Comparison of ENCODE assay signal across 8 cellular contexts in the genomic region with DNA sequence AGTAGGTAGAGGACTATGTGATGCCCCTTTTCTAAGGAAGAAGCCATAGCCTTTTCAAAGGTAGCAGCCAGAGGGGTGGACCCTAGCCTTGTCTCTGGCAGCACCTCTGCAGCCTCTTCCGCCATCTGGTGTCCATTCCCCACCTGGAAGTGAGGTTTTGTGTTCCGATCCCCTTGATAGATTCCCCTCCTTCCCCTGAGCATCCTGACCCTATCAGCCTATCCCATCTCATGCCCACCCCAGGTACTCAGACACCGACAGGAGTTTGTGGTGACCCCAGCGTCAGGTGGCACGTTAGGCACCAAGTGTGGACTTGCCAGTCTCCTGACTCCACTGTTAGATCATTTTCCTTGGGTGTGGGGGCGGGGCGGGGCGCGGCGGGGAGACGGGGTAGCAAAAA. TPM values are rescaled to one million over a fixed set of nuclear protein-coding genes. Genes with fewer than 3 reads are reported as not detected.
DNase-seq lines count a peak whose midpoint lies in the region; ATAC-seq, FAIRE-seq and TF ChIP-seq lines count a peak whose summit lies in the region.

No MANE protein-coding gene starts in this region.

- peak overlapping the region; percentile 65 for H3K4me3 ChIP-seq in K562
- H3K4me3 ChIP-seq in lower lobe of right lung, result peak overlapping the region; percentile 81
- H3K4me3 ChIP-seq in vagina, result peak overlapping the region; percentile 81 to 98

- TF ChIP-seq RAD21 in K562 (CRISPR knock-in tag; conservative IDR thresholded peaks at IDR 0.05 in 1 of 2, IDR thresholded peaks at IDR 0.05 in 1 of 2), result peak; percentile 70 to 86

- H3K4me2 ChIP-seq in K562 (ENCODE audit: insufficient read depth, low read length), result peak overlapping the region; percentile 99

- H3K9me3 Mint-ChIP-seq in activated T-cell treated with anti-CD3 and anti-CD28 coated beads, Interleukin-2, amount 50 U/mL, for 4 hours, result no peaks in the 10 kb centered on the region

- in situ Hi-C loops in K562 (cut with MboI), result no loop called here

- H3K27ac ChIP-seq in K562 (ENCODE audit: extremely low read depth, low read depth, low read length) (peak overlapping the region; percentile 59; the same call in 2 of the 3 replicates), lower lobe of right lung (peak overlapping the region; percentile 94), vagina (peak overlapping the region; percentile 93)

- DNase-seq in activated T-cell treated with anti-CD3 and anti-CD28 coated beads, Interleukin-2, amount 50 U/mL, for 4 hours, result no peak
- DNase-seq in activated T-cell treated with anti-CD3 and anti-CD28 coated beads, Interleukin-2, amount 50 U/mL, for 1 hour, result no peak
- peak; percentile 65 for DNase-seq in NCI-H2227 (lab: John Stamatoyannopoulos, UW; ENCODE audit: unreplicated experiment)
- peak in 2 of 4 experiments; percentile 65 to 80 for DNase-seq in K562 (ENCODE audit: extremely low read depth in 1 of 4, low spot score in 3 of 4)
- DNase-seq in lower lobe of right lung, result no peak
- no peak for DNase-seq in vagina (ENCODE audit: extremely low spot score in 2 of 2)
- no peak for DNase-seq in NK-92 (lab: John Stamatoyannopoulos, UW; ENCODE audit: unreplicated experiment)

- H3K9me3 ChIP-seq in K562 (replicated peaks; ENCODE audit: control insufficient read depth, insufficient read depth, low read depth, low read length) (no peaks in the 10 kb centered on the region), lower lobe of right lung (no peaks in the 10 kb centered on the region), vagina (no peaks in the 10 kb centered on the region)

- H3K27me3 Mint-ChIP-seq in activated T-cell treated with anti-CD3 and anti-CD28 coated beads, Interleukin-2, amount 50 U/mL, for 4 hours (ENCODE audit: low read depth), result no peaks in the 10 kb centered on the region

- TF ChIP-seq CTCF in K562 (IDR thresholded peaks at IDR 0.05 in 2 of 3, conservative IDR thresholded peaks at IDR 0.05 in 1 of 3; ENCODE audit: insufficient read depth in 2 of 3, low read depth in 1 of 3, low read length in 3 of 3) (peak; percentile 75 to 84 (median 81)), lower lobe of right lung (IDR thresholded peaks at IDR 0.05) (peak; percentile 13), vagina (IDR thresholded peaks at IDR 0.05) (no peak)

- H3K79me2 ChIP-seq in K562 (ENCODE audit: control insufficient read depth, insufficient read depth, low read length), result peaks cover 67% of the 10 kb centered on the region

- peak overlapping the region; percentile 99 for H3K4me3 Mint-ChIP-seq in activated T-cell treated with anti-CD3 and anti-CD28 coated beads, Interleukin-2, amount 50 U/mL, for 4 hours

- TF ChIP-seq POLR2A in K562 (conservative IDR thresholded peaks at IDR 0.05) (no peak), vagina (IDR thresholded peaks at IDR 0.05) (no peak)

- no peak overlapping the region for H2AFZ ChIP-seq in K562 (ENCODE audit: low read depth, low read length)

- 3% methylated on average over 11 of the region's 11 CpGs for WGBS in K562 (ENCODE audit: insufficient coverage, low coverage, missing lambda C conversion rate)

- H3K27me3 ChIP-seq in K562 (ENCODE audit: control insufficient read depth in 2 of 2, insufficient read depth in 2 of 2, low read length in 2 of 2), result no peaks in the 10 kb centered on the region; a peak in 1 of 5 replicates
- H3K27me3 ChIP-seq in lower lobe of right lung (ENCODE audit: low read depth), result no peaks in the 10 kb centered on the region
- H3K27me3 ChIP-seq in vagina, result no peaks in the 10 kb centered on the region

- peaks cover 14% of the 10 kb centered on the region for H3K36me3 Mint-ChIP-seq in activated T-cell treated with anti-CD3 and anti-CD28 coated beads, Interleukin-2, amount 50 U/mL, for 4 hours (ENCODE audit: insufficient read depth)

- FAIRE-seq in K562 (lab: Jason Lieb, UNC), result peak; percentile 86

- no TSS peak for BruUV-seq in K562 (replicated peaks; lab: Mats Ljungman, UMichigan)

- H3K9ac ChIP-seq in K562 (ENCODE audit: insufficient read depth in 1 of 2, low read depth in 2 of 2, low read length in 2 of 2), result peak overlapping the region; percentile 10 to 98; a peak in 2 of 4 replicates

- POLR2A ChIA-PET in K562 (lab: Yijun Ruan, JAX), result interaction anchor here (0.7 to 4.7 kb wide), 10 partner anchors 12 to 455 kb away, joined by 3 to 35 read pairs (median 8); a partner anchor contains a TSS

- no peak for TF ChIP-seq EP300 in K562 (IDR thresholded peaks at IDR 0.05; ENCODE audit: low read length)

- intact Hi-C loops in K562 (cut with micrococcal nuclease), result loop anchor here (5.0 kb wide), 2 partner anchors 45 to 100 kb away; a partner anchor contains a TSS
- intact Hi-C loops in lower lobe of right lung (cut with DNase I), result no loop called here
- intact Hi-C loops in vagina (cut with DNase I), result loop anchor here (5.0 kb wide), 1 partner anchor 40 kb away; a partner anchor contains a TSS

- no peak for ATAC-seq in activated T-cell treated with anti-CD3 and anti-CD28 coated beads, Interleukin-2, amount 50 U/mL, for 4 hours
- ATAC-seq in K562 (peak; percentile 9; the same call in 2 of the 3 replicates), lower lobe of right lung (no peak), HG02763 (IDR thresholded peaks at IDR 0.05; ENCODE audit: unreplicated experiment) (no peak)

- CTCF ChIA-PET in K562 (lab: Yijun Ruan, JAX; ENCODE audit: low intra/inter-chr PET ratio), result interaction anchor here (0.6 to 6.5 kb wide), 3 partner anchors 26 to 1229 kb away, joined by 3 to 63 read pairs (median 4); no protein-coding TSS in a partner anchor

- peaks cover 5% of the 10 kb centered on the region for H3K9me1 ChIP-seq in K562 (ENCODE audit: control insufficient read depth, insufficient read depth, low read length)

- peaks cover 19% of the 10 kb centered on the region; the same call in 2 of the 3 replicates for H3K36me3 ChIP-seq in K562 (ENCODE audit: control insufficient read depth, insufficient read depth, low read length)
- H3K36me3 ChIP-seq in lower lobe of right lung, result peaks cover 3% of the 10 kb centered on the region
- no peaks in the 10 kb centered on the region for H3K36me3 ChIP-seq in vagina

- H3K4me1 ChIP-seq in K562 (replicated peaks in 1 of 2; ENCODE audit: control insufficient read depth in 2 of 2, insufficient read depth in 2 of 2, low read length in 2 of 2) (peaks cover 48 to 77% of the 10 kb centered on the region in 2 experiments), lower lobe of right lung (peaks cover 57% of the 10 kb centered on the region), vagina (peaks cover 81% of the 10 kb centered on the region)

- H3K4me1 Mint-ChIP-seq in activated T-cell treated with anti-CD3 and anti-CD28 coated beads, Interleukin-2, amount 50 U/mL, for 4 hours (ENCODE audit: low read depth), result peaks cover 61% of the 10 kb centered on the region

- H4K20me1 ChIP-seq in K562 (replicated peaks; ENCODE audit: control insufficient read depth, insufficient read depth, low read length), result peaks cover 6% of the 10 kb centered on the region

RNA-seq across cellular contexts. Expression of a gene that starts 0.4 kb away (rescaled TPM):
- total RNA-seq in activated T-cell treated with anti-CD3 and anti-CD28 coated beads, Interleukin-2, amount 50 U/mL, for 4 hours, result 10 to 100 TPM; 27.4 to 32.0 (median 28.6) TPM
- 6.1 and 32.6 TPM in 2 replicates for total RNA-seq in K562 (2011; cell fraction: chromatin; rRNA removed; ENCODE audit: low replicate concordance)
- 30.5 and 31.9 TPM in 2 replicates for total RNA-seq in K562 (2011; cell fraction: nucleolus; rRNA removed)
- total RNA-seq in K562 (2011; cell fraction: nucleoplasm; rRNA removed), result 14.4 and 16.7 TPM in 2 replicates
- 26.1 and 36.0 TPM in 2 replicates for total RNA-seq in K562 (2014; rRNA removed)
- total RNA-seq in K562 (2014; rRNA removed; fragmentation: Illumina TruSeq; extraction: Trizol), result 3.2 and 4.2 TPM in 2 replicates
- total RNA-seq in K562 (2015; rRNA removed; fragmentation: Illumina TruSeq; extraction: Trizol), result 12.3 and 12.6 TPM in 2 replicates
- total RNA-seq in K562 (2021), result 24.2 and 26.9 TPM in 2 replicates
- polyA plus RNA-seq in K562 (2011; rRNA removed), result 9.7 and 12.3 TPM in 2 replicates
- 21.6 and 65.1 TPM in 2 replicates for polyA plus RNA-seq in K562 (2011; cell fraction: cytosol; rRNA removed)
- polyA plus RNA-seq in K562 (2011; cell fraction: nucleus; rRNA removed), result 29.6 and 55.3 TPM in 2 replicates
- 17.8 and 26.2 TPM in 2 replicates for polyA plus RNA-seq in K562 (2012)
- polyA plus RNA-seq in K562 (2014; fragmentation: Illumina TruSeq; extraction: Trizol), result 11.9 and 21.9 TPM in 2 replicates
- under 1 TPM; 0.32 to 0.83 TPM for polyA plus RNA-seq in K562 (2014; fragmentation: Nextera tagmentation; extraction: Ambion mirVana)
- polyA plus RNA-seq in K562 (2014; rRNA removed), result 27.6 and 33.4 TPM in 2 replicates
- 2.2 and 3.2 TPM in 2 replicates for polyA minus RNA-seq in K562 (2011; rRNA and poly(A)+ RNA removed)
- 7.2 and 7.9 TPM in 2 replicates for polyA minus RNA-seq in K562 (2011; cell fraction: cytosol; rRNA and poly(A)+ RNA removed)
- polyA minus RNA-seq in K562 (2011; cell fraction: nucleus; rRNA and poly(A)+ RNA removed), result 22.2 and 25.9 TPM in 2 replicates
- 48.6 TPM for total RNA-seq in lower lobe of right lung
- total RNA-seq in vagina, result 62.4 TPM

RNA-seq across cellular contexts. Expression of a gene that starts 1.7 kb away (rescaled TPM):
- 100 to 1,000 TPM; 120 to 148 (median 136) TPM for total RNA-seq in activated T-cell treated with anti-CD3 and anti-CD28 coated beads, Interleukin-2, amount 50 U/mL, for 4 hours
- total RNA-seq in K562 (2011; cell fraction: chromatin; rRNA removed; ENCODE audit: low replicate concordance), result 16.9 and 90.0 TPM in 2 replicates
- 98.3 and 115 TPM in 2 replicates for total RNA-seq in K562 (2011; cell fraction: nucleolus; rRNA removed)
- total RNA-seq in K562 (2011; cell fraction: nucleoplasm; rRNA removed), result 36.5 and 47.7 TPM in 2 replicates
- 129 and 153 TPM in 2 replicates for total RNA-seq in K562 (2014; rRNA removed)
- total RNA-seq in K562 (2014; rRNA removed; fragmentation: Illumina TruSeq; extraction: Trizol), result 8.5 and 13.4 TPM in 2 replicates
- 60.4 and 61.8 TPM in 2 replicates for total RNA-seq in K562 (2015; rRNA removed; fragmentation: Illumina TruSeq; extraction: Trizol)
- 106 and 114 TPM in 2 replicates for total RNA-seq in K562 (2021)
- 40.4 and 51.9 TPM in 2 replicates for polyA plus RNA-seq in K562 (2011; rRNA removed)
- polyA plus RNA-seq in K562 (2011; cell fraction: cytosol; rRNA removed), result 70.6 and 201 TPM in 2 replicates
- 69.6 and 90.0 TPM in 2 replicates for polyA plus RNA-seq in K562 (2011; cell fraction: nucleus; rRNA removed)
- 75.0 and 123 TPM in 2 replicates for polyA plus RNA-seq in K562 (2012)
- 16.6 and 77.3 TPM in 2 replicates for polyA plus RNA-seq in K562 (2014; fragmentation: Illumina TruSeq; extraction: Trizol)
- polyA plus RNA-seq in K562 (2014; fragmentation: Nextera tagmentation; extraction: Ambion mirVana), result 10 to 100 TPM; 35.6 to 66.3 TPM
- 123 and 130 TPM in 2 replicates for polyA plus RNA-seq in K562 (2014; rRNA removed)
- 7.4 TPM in 2 replicates for polyA minus RNA-seq in K562 (2011; rRNA and poly(A)+ RNA removed)
- 22.4 and 23.0 TPM in 2 replicates for polyA minus RNA-seq in K562 (2011; cell fraction: cytosol; rRNA and poly(A)+ RNA removed)
- 61.0 and 62.0 TPM in 2 replicates for polyA minus RNA-seq in K562 (2011; cell fraction: nucleus; rRNA and poly(A)+ RNA removed)
- 25.1 TPM for total RNA-seq in lower lobe of right lung
- total RNA-seq in vagina, result 68.5 TPM

RNA-seq across cellular contexts. Expression of a gene that starts 3.9 kb away (rescaled TPM):
- total RNA-seq in activated T-cell treated with anti-CD3 and anti-CD28 coated beads, Interleukin-2, amount 50 U/mL, for 4 hours, result 10 to 100 TPM; 59.8 to 84.9 (median 80.1) TPM
- total RNA-seq in K562 (2011; cell fraction: chromatin; rRNA removed; ENCODE audit: low replicate concordance), result 131 and 234 TPM in 2 replicates
- total RNA-seq in K562 (2011; cell fraction: nucleolus; rRNA removed), result 106 and 109 TPM in 2 replicates
- 106 and 124 TPM in 2 replicates for total RNA-seq in K562 (2011; cell fraction: nucleoplasm; rRNA removed)
- total RNA-seq in K562 (2014; rRNA removed), result 80.6 and 98.7 TPM in 2 replicates
- total RNA-seq in K562 (2014; rRNA removed; fragmentation: Illumina TruSeq; extraction: Trizol), result 24.2 and 28.8 TPM in 2 replicates
- 26.3 and 29.2 TPM in 2 replicates for total RNA-seq in K562 (2015; rRNA removed; fragmentation: Illumina TruSeq; extraction: Trizol)
- total RNA-seq in K562 (2021), result 60.9 and 87.1 TPM in 2 replicates
- polyA plus RNA-seq in K562 (2011; rRNA removed), result 19.2 and 29.8 TPM in 2 replicates
- 22.0 and 75.3 TPM in 2 replicates for polyA plus RNA-seq in K562 (2011; cell fraction: cytosol; rRNA removed)
- 63.0 and 156 TPM in 2 replicates for polyA plus RNA-seq in K562 (2011; cell fraction: nucleus; rRNA removed)
- polyA plus RNA-seq in K562 (2012), result 47.0 and 62.8 TPM in 2 replicates
- polyA plus RNA-seq in K562 (2014; fragmentation: Illumina TruSeq; extraction: Trizol), result 36.9 and 50.9 TPM in 2 replicates
- under 1 TPM; 0.03 to 0.38 TPM for polyA plus RNA-seq in K562 (2014; fragmentation: Nextera tagmentation; extraction: Ambion mirVana)
- polyA plus RNA-seq in K562 (2014; rRNA removed), result 56.4 and 61.3 TPM in 2 replicates
- polyA minus RNA-seq in K562 (2011; rRNA and poly(A)+ RNA removed), result 15.6 and 21.1 TPM in 2 replicates
- polyA minus RNA-seq in K562 (2011; cell fraction: cytosol; rRNA and poly(A)+ RNA removed), result 50.6 and 59.1 TPM in 2 replicates
- polyA minus RNA-seq in K562 (2011; cell fraction: nucleus; rRNA and poly(A)+ RNA removed), result 17.2 and 21.5 TPM in 2 replicates
- 110 TPM for total RNA-seq in lower lobe of right lung
- total RNA-seq in vagina, result 123 TPM

RNA-seq across cellular contexts. Expression of a gene that starts 13.8 kb away (rescaled TPM):
- 10 to 100 TPM; 33.1 to 40.8 (median 40.1) TPM for total RNA-seq in activated T-cell treated with anti-CD3 and anti-CD28 coated beads, Interleukin-2, amount 50 U/mL, for 4 hours
- total RNA-seq in K562 (2011; cell fraction: chromatin; rRNA removed; ENCODE audit: low replicate concordance), result 78.9 and 182 TPM in 2 replicates
- 71.7 and 81.2 TPM in 2 replicates for total RNA-seq in K562 (2011; cell fraction: nucleolus; rRNA removed)
- 77.2 and 120 TPM in 2 replicates for total RNA-seq in K562 (2011; cell fraction: nucleoplasm; rRNA removed)
- total RNA-seq in K562 (2014; rRNA removed) (15.0 and 19.3 TPM in 2 replicates), K562 (2014; rRNA removed; fragmentation: Illumina TruSeq; extraction: Trizol) (1.3 and 1.7 TPM in 2 replicates), K562 (2015; rRNA removed; fragmentation: Illumina TruSeq; extraction: Trizol) (3.8 and 4.4 TPM in 2 replicates), K562 (2021) (17.1 and 18.8 TPM in 2 replicates), lower lobe of right lung (98.7 TPM), vagina (246 TPM)
- polyA plus RNA-seq in K562 (2011; rRNA removed) (7.4 and 17.0 TPM in 2 replicates), K562 (2014; fragmentation: Illumina TruSeq; extraction: Trizol) (4.8 and 6.9 TPM in 2 replicates), K562 (2014; fragmentation: Nextera tagmentation; extraction: Ambion mirVana) (under 1 TPM; 0.06 to 0.14 TPM), K562 (2014; rRNA removed) (14.6 and 20.5 TPM in 2 replicates)
- 13.4 and 20.3 TPM in 2 replicates for polyA plus RNA-seq in K562 (2011; cell fraction: cytosol; rRNA removed)
- polyA plus RNA-seq in K562 (2011; cell fraction: nucleus; rRNA removed), result 102 and 163 TPM in 2 replicates
- 19.2 and 25.7 TPM in 2 replicates for polyA plus RNA-seq in K562 (2012)
- polyA minus RNA-seq in K562 (2011; rRNA and poly(A)+ RNA removed), result 6.4 and 7.8 TPM in 2 replicates
- 7.6 and 12.6 TPM in 2 replicates for polyA minus RNA-seq in K562 (2011; cell fraction: cytosol; rRNA and poly(A)+ RNA removed)
- 18.2 and 23.1 TPM in 2 replicates for polyA minus RNA-seq in K562 (2011; cell fraction: nucleus; rRNA and poly(A)+ RNA removed)

RNA-seq across cellular contexts. Expression of a gene that starts 23.7 kb away (rescaled TPM):
- 1 to 10 TPM; 1.4 to 2.1 (median 1.4) TPM for total RNA-seq in activated T-cell treated with anti-CD3 and anti-CD28 coated beads, Interleukin-2, amount 50 U/mL, for 4 hours
- total RNA-seq in K562 (2011; cell fraction: chromatin; rRNA removed; ENCODE audit: low replicate concordance), result 0.33 and 1.00 TPM in 2 replicates
- total RNA-seq in K562 (2011; cell fraction: nucleolus; rRNA removed), result 0.26 TPM in 1 of 2 replicates, not detected in the other
- 0.29 TPM in 1 of 2 replicates, not detected in the other for total RNA-seq in K562 (2011; cell fraction: nucleoplasm; rRNA removed)
- total RNA-seq in K562 (2014; rRNA removed) (not detected in 2 replicates), K562 (2014; rRNA removed; fragmentation: Illumina TruSeq; extraction: Trizol) (not detected in 2 replicates), K562 (2015; rRNA removed; fragmentation: Illumina TruSeq; extraction: Trizol) (not detected in 2 replicates), K562 (2021) (0.40 TPM in 1 of 2 replicates, not detected in the other), lower lobe of right lung (1.7 TPM), vagina (12.0 TPM)
- polyA plus RNA-seq in K562 (2011; rRNA removed) (not detected in 2 replicates), K562 (2014; fragmentation: Illumina TruSeq; extraction: Trizol) (not detected in 2 replicates), K562 (2014; fragmentation: Nextera tagmentation; extraction: Ambion mirVana) (not detected), K562 (2014; rRNA removed) (0.07 TPM in 1 of 2 replicates, not detected in the other)
- 0.28 TPM in 1 of 2 replicates, not detected in the other for polyA plus RNA-seq in K562 (2011; cell fraction: cytosol; rRNA removed)
- polyA plus RNA-seq in K562 (2011; cell fraction: nucleus; rRNA removed), result not detected in 2 replicates
- 0.39 and 0.58 TPM in 2 replicates for polyA plus RNA-seq in K562 (2012)
- not detected in 2 replicates for polyA minus RNA-seq in K562 (2011; rRNA and poly(A)+ RNA removed)
- polyA minus RNA-seq in K562 (2011; cell fraction: cytosol; rRNA and poly(A)+ RNA removed), result not detected in 2 replicates
- 0.27 TPM in 1 of 2 replicates, not detected in the other for polyA minus RNA-seq in K562 (2011; cell fraction: nucleus; rRNA and poly(A)+ RNA removed)

Comparison
In these comparisons a context has a peak if more than half of its experiments do, and no peak if none do; other contexts are left out.
1. CTCF ChIP-seq: peak in K562 (3 of 3) and lower lobe of right lung (single experiment); none in vagina (0 of 3).
2. Peak in every context shown above with its lines, with median percentiles within 50 percentile points of each other: H3K27ac ChIP-seq and H3K4me3 ChIP-seq.